18 cellular contexts compared by ENCODE assay signal in genomic region chr2:109659356-109660045, GRCh38. TPM values are rescaled to one million over a fixed set of nuclear protein-coding genes. Genes with fewer than 3 reads are reported as not detected.
DNase-seq lines count a peak whose midpoint lies in the region; ATAC-seq and TF ChIP-seq lines count a peak whose summit lies in the region.
"Had no signal": no experiment of that assay in that cellular context is flagged by ENCODE, and none has a peak within 500 bp of the region (broad histone marks: within the 10 kb centered on the region; RNA-seq: fewer than 3 reads in every experiment).

No MANE protein-coding gene starts in this region.

- POLR2A ChIA-PET in activated CD4-positive, alpha-beta memory T cell treated with anti-CD3 and anti-CD28 coated beads, Interleukin-2, amount 10 ng/mL, durations not matched to agents 7 days and 5 days (lab: Charles Lee), result no interaction called here

- H3K9me3 Mint-ChIP-seq in activated CD4-positive, alpha-beta memory T cell treated with anti-CD3 and anti-CD28 coated beads, Interleukin-2, amount 10 ng/mL, durations not matched to agents 7 days and 5 days, result no peaks in the 10 kb centered on the region
- H3K9me3 Mint-ChIP-seq: CD8-positive, alpha-beta T cell had no signal

- no peak overlapping the region for H2BK12ac ChIP-seq in neuronal stem cell (ENCODE audit: low read length)

- no peak overlapping the region for H3K9ac ChIP-seq in neuronal stem cell (ENCODE audit: low read depth, low read length, poor library complexity)
- H3K9ac ChIP-seq: BLaER1 had no signal

- H3K9me3 ChIP-seq in neuronal stem cell (replicated peaks in 1 of 2; ENCODE audit: control insufficient read depth in 2 of 2, insufficient read depth in 1 of 2, low read depth in 1 of 2, low read length in 2 of 2) (no peaks in the 10 kb centered on the region), adrenal gland (replicated peaks in 1 of 3) (no peaks in the 10 kb centered on the region)
- H3K9me3 ChIP-seq: BLaER1 had no signal

- no peak overlapping the region for H3K18ac ChIP-seq in neuronal stem cell (ENCODE audit: low read length)

- H3K27ac ChIP-seq in neuronal stem cell (replicated peaks; ENCODE audit: low read length) (no peak overlapping the region), adrenal gland (no peak overlapping the region)
- H3K27ac ChIP-seq: BLaER1 had no signal

- H2AFZ ChIP-seq in neuronal stem cell (ENCODE audit: low read length), result peak overlapping the region; percentile 42

- no peak overlapping the region for H3K4me2 ChIP-seq in neuronal stem cell (ENCODE audit: insufficient read depth, low read length, poor library complexity, severe bottlenecking)
- H3K4me2 ChIP-seq: BLaER1 had no signal

- WGBS in neuronal stem cell (ENCODE audit: extremely low coverage in 2 of 2, insufficient read length in 2 of 2, insufficient replicate concordance in 1 of 2), 2 donors, result no CpG with 5 or more reads among the region's 9 CpGs
- 72 to 79% (median 76%) methylated on average over 9 of the region's 9 CpGs for WGBS in adrenal gland, 4 donors

- H4K91ac ChIP-seq in neuronal stem cell (ENCODE audit: low read depth, low read length, poor library complexity), result no peak overlapping the region

- no peak overlapping the region for H2BK5ac ChIP-seq in neuronal stem cell (ENCODE audit: low read length)

- DNase-seq in DMS 273 treated with DMSO at 0.1 percent for 48 hours (lab: John Stamatoyannopoulos, UW) (peak; percentile 74), NCI-H82 (lab: John Stamatoyannopoulos, UW) (peak; percentile 68), neuronal stem cell (ENCODE audit: low spot score) (no peak), foreskin fibroblast (no peak), adrenal gland (no peak), NCI-H1417 (lab: John Stamatoyannopoulos, UW) (no peak)
- DNase-seq in activated CD4-positive, alpha-beta memory T cell treated with anti-CD3 and anti-CD28 coated beads, Interleukin-2, amount 10 ng/mL, durations not matched to agents 7 days and 5 days, result no peak
- DNase-seq: CD8-positive, alpha-beta T cell; DND-41; GDM1; Kasumi-1; NCI-H1105; NCI-H1930; NCI-H2171; NCI-H774 had no signal

- TF ChIP-seq CTCF in foreskin fibroblast (IDR thresholded peaks at IDR 0.05; ENCODE audit: low read depth, low read length) (no peak), adrenal gland (IDR thresholded peaks at IDR 0.05) (no peak)

- no peak overlapping the region for H2BK15ac ChIP-seq in neuronal stem cell (ENCODE audit: low read length)

- H3K14ac ChIP-seq in neuronal stem cell (ENCODE audit: low read length), result no peak overlapping the region

- H2BK120ac ChIP-seq in neuronal stem cell (ENCODE audit: low read depth, low read length), result no peak overlapping the region

- no peak overlapping the region for H4K8ac ChIP-seq in neuronal stem cell (ENCODE audit: low read depth, low read length)

- peak; percentile 17 for ATAC-seq in esophagus mucosa
- ATAC-seq: CD8-positive, alpha-beta T cell had no signal

- H3K4me3 Mint-ChIP-seq in activated CD4-positive, alpha-beta memory T cell treated with anti-CD3 and anti-CD28 coated beads, Interleukin-2, amount 10 ng/mL, durations not matched to agents 7 days and 5 days, result no peak overlapping the region
- H3K4me3 Mint-ChIP-seq: CD8-positive, alpha-beta T cell had no signal

- CTCF ChIA-PET in activated CD4-positive, alpha-beta memory T cell treated with anti-CD3 and anti-CD28 coated beads, Interleukin-2, amount 10 ng/mL, durations not matched to agents 7 days and 5 days (lab: Charles Lee), result no interaction called here

- intact Hi-C loops in adrenal gland (cut with DNase I), result no loop called here

- H3K36me3 ChIP-seq in neuronal stem cell (replicated peaks in 1 of 2; ENCODE audit: control insufficient read depth in 2 of 2, insufficient read depth in 2 of 2, low read length in 2 of 2), result no peaks in the 10 kb centered on the region
- no peaks in the 10 kb centered on the region for H3K36me3 ChIP-seq in adrenal gland (replicated peaks in 1 of 2)
- H3K36me3 ChIP-seq: BLaER1 had no signal

- no peak for TF ChIP-seq POLR2A in adrenal gland (IDR thresholded peaks at IDR 0.05)

- H2AK5ac ChIP-seq in neuronal stem cell (ENCODE audit: low read depth, low read length), result no peak overlapping the region

- no peaks in the 10 kb centered on the region for H3K4me1 Mint-ChIP-seq in activated CD4-positive, alpha-beta memory T cell treated with anti-CD3 and anti-CD28 coated beads, Interleukin-2, amount 10 ng/mL, durations not matched to agents 7 days and 5 days
- H3K4me1 Mint-ChIP-seq: IgD-negative memory B cell had no signal

- H3K27ac Mint-ChIP-seq in activated CD4-positive, alpha-beta memory T cell treated with anti-CD3 and anti-CD28 coated beads, Interleukin-2, amount 10 ng/mL, durations not matched to agents 7 days and 5 days, result no peak overlapping the region
- H3K27ac Mint-ChIP-seq: CD8-positive, alpha-beta T cell had no signal

- H3K36me3 Mint-ChIP-seq in activated CD4-positive, alpha-beta memory T cell treated with anti-CD3 and anti-CD28 coated beads, Interleukin-2, amount 10 ng/mL, durations not matched to agents 7 days and 5 days (ENCODE audit: low read depth), result no peaks in the 10 kb centered on the region
- H3K36me3 Mint-ChIP-seq: CD8-positive, alpha-beta T cell; IgD-negative memory B cell had no signal

- H3K27me3 ChIP-seq in neuronal stem cell (ENCODE audit: control insufficient read depth in 3 of 3, insufficient read depth in 3 of 3, low read depth in 1 of 3, low read length in 3 of 3) (peaks cover 0 to 15% (median 0%) of the 10 kb centered on the region in 3 experiments), adrenal gland (no peaks in the 10 kb centered on the region)
- H3K27me3 ChIP-seq: BLaER1 had no signal

- H3K79me1 ChIP-seq in neuronal stem cell (ENCODE audit: low read depth, low read length), result no peaks in the 10 kb centered on the region

- peaks cover 15% of the 10 kb centered on the region for H3K27me3 Mint-ChIP-seq in activated CD4-positive, alpha-beta memory T cell treated with anti-CD3 and anti-CD28 coated beads, Interleukin-2, amount 10 ng/mL, durations not matched to agents 7 days and 5 days

- H3K23ac ChIP-seq in neuronal stem cell (ENCODE audit: low read depth, low read length, poor library complexity), result no peak overlapping the region

- H3K4me1 ChIP-seq in neuronal stem cell (ENCODE audit: control insufficient read depth in 2 of 2, insufficient read depth in 1 of 2, low read depth in 1 of 2, low read length in 2 of 2) (peaks cover 4 to 7% of the 10 kb centered on the region in 2 donors), adrenal gland (replicated peaks in 1 of 2) (no peaks in the 10 kb centered on the region)
- H3K4me1 ChIP-seq: BLaER1 had no signal

- H3K4me3 ChIP-seq in neuronal stem cell (ENCODE audit: low read length in 2 of 2) (no peak overlapping the region), foreskin fibroblast (ENCODE audit: low read depth in 1 of 2, low read length in 2 of 2) (no peak overlapping the region), adrenal gland (no peak overlapping the region)
- H3K4me3 ChIP-seq: BLaER1 had no signal

- no peak overlapping the region for H3K4ac ChIP-seq in neuronal stem cell (ENCODE audit: low read length)

RNA-seq across cellular contexts. Expression of gene SOWAHC, which starts 45.3 kb away (rescaled TPM):
- total RNA-seq in esophagus mucosa (46.2 TPM), adrenal gland (10 to 100 TPM in 4 of 8 donors, 1 to 10 TPM in 4; 5.5 to 15.5 (median 9.3) TPM)
- polyA plus RNA-seq in neuronal stem cell (2013, experiment 1 of 2), result 5.2 TPM
- 5.1 TPM for polyA plus RNA-seq in neuronal stem cell (2013, experiment 2 of 2)
- total RNA-seq in activated CD4-positive, alpha-beta memory T cell treated with anti-CD3 and anti-CD28 coated beads, Interleukin-2, amount 10 ng/mL, durations not matched to agents 7 days and 5 days, result 1 to 10 TPM in 1 of 2 experiments, under 1 TPM in 1; 0.90 to 1.1 TPM
- 1 to 10 TPM; 2.2 to 3.8 (median 2.5) TPM for polyA plus RNA-seq in adrenal gland
- polyA plus RNA-seq: IgD-negative memory B cell had no signal

RNA-seq across cellular contexts. Expression of gene SEPTIN10, which starts 45.7 kb away (rescaled TPM):
- total RNA-seq in esophagus mucosa, result 72.6 TPM
- 71.3 TPM for polyA plus RNA-seq in neuronal stem cell (2013, experiment 1 of 2)
- polyA plus RNA-seq in neuronal stem cell (2013, experiment 2 of 2), result 70.6 TPM
- 1 to 10 TPM; 3.8 to 4.1 TPM for total RNA-seq in activated CD4-positive, alpha-beta memory T cell treated with anti-CD3 and anti-CD28 coated beads, Interleukin-2, amount 10 ng/mL, durations not matched to agents 7 days and 5 days
- 10 to 100 TPM; 32.5 to 91.3 (median 46.2) TPM for total RNA-seq in adrenal gland
- polyA plus RNA-seq in adrenal gland, result 10 to 100 TPM; 18.1 to 41.5 (median 21.0) TPM

Comparison
In these comparisons a context has a peak if more than half of its experiments do, and no peak if none do; other contexts are left out.
1. DNase-seq: peak in DMS 273 treated with DMSO at 0.1 percent for 48 hours (single experiment) and NCI-H82 (single experiment); none in neuronal stem cell (single experiment), activated CD4-positive, alpha-beta memory T cell treated with anti-CD3 and anti-CD28 coated beads, Interleukin-2, amount 10 ng/mL, durations not matched to agents 7 days and 5 days (single experiment), foreskin fibroblast (0 of 2), adrenal gland (0 of 7) and NCI-H1417 (0 of 3).
2. RNA of gene SEPTIN10, which starts 45.7 kb away (total RNA-seq): 72.6 TPM in esophagus mucosa (single experiment) and 32.5 to 91.3 TPM in adrenal gland; 3.8 to 4.1 TPM in activated CD4-positive, alpha-beta memory T cell treated with anti-CD3 and anti-CD28 coated beads, Interleukin-2, amount 10 ng/mL, durations not matched to agents 7 days and 5 days; every median in the first group is over 4 times any median in the second.